In the genomic region with DNA sequence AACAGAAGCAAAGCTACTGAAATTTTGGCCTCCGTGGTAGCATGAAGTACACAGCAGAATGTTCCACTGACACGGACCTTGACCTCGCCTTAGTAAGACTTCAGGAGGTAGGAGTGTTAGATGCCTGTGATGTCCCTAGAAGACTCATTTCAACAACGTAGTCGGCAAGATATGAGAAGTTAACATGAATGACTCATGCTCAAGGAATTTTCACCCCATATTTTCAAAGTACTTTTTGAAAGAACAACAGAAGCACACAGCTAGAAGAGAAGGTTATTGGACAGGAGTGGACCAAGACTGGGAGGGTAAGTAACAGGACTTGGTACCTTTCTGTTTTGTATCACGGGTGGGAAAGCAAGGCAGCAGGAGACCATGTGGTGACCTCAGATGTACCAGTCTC, we compare ENCODE assay signal across 17 cellular contexts.
DNase-seq lines count a peak whose midpoint lies in the region; ATAC-seq, FAIRE-seq and TF ChIP-seq lines count a peak whose summit lies in the region.
"Had no signal": no experiment of that assay in that cellular context is flagged by ENCODE, and none has a peak within 500 bp of the region (broad histone marks: within the 10 kb centered on the region; RNA-seq: fewer than 3 reads in every experiment).

No MANE protein-coding gene starts in this region.

- intact Hi-C loops in K562 (cut with micrococcal nuclease) = no loop called here

- H3K9ac ChIP-seq in K562 (ENCODE audit: insufficient read depth in 1 of 2, low read depth in 2 of 2, low read length in 2 of 2) = no peak overlapping the region
- H3K9ac ChIP-seq: BLaER1 treated with 17β-estradiol and CSF1 and Interleukin-3, amounts not matched to agents 10 nM and 100 nM had no signal

- no peaks in the 10 kb centered on the region for H3K9me1 ChIP-seq in K562 (ENCODE audit: control insufficient read depth, insufficient read depth, low read length)

- in situ Hi-C loops in K562 (cut with MboI) = no loop called here

- H3K4me1 ChIP-seq in K562 (replicated peaks in 1 of 2; ENCODE audit: control insufficient read depth in 2 of 2, insufficient read depth in 2 of 2, low read length in 2 of 2) = no peaks in the 10 kb centered on the region
- H3K4me1 ChIP-seq: BLaER1 treated with 17β-estradiol and CSF1 and Interleukin-3, amounts not matched to agents 10 nM and 100 nM had no signal

- TF ChIP-seq EP300 in K562 (IDR thresholded peaks at IDR 0.05; ENCODE audit: low read length) = no peak

- peak; percentile 29 for DNase-seq in AG20443 (ENCODE audit: low spot score)
- peak; percentile 81 for DNase-seq in LHCN-M2 (ENCODE audit: low read depth)
- no peak for DNase-seq in K562 (ENCODE audit: extremely low read depth in 1 of 4, low spot score in 3 of 4)
- DNase-seq in kidney tubule cell (ENCODE audit: low spot score) = peak; percentile 67
- DNase-seq in activated T-cell treated with anti-CD3 and anti-CD28 coated beads, Interleukin-2, amount 50 U/mL, for 48 hours = no peak
- DNase-seq in NCI-H1930 (lab: John Stamatoyannopoulos, UW) = no peak
- DNase-seq in mesenteric fat pad (ENCODE audit: low spot score) = no peak
- DNase-seq in NCI-H1105 treated with DMSO at 0.1 percent for 48 hours (lab: John Stamatoyannopoulos, UW) = no peak
- DNase-seq: activated CD4-positive, alpha-beta memory T cell treated with anti-CD3 and anti-CD28 coated beads, Interleukin-2, amount 10 ng/mL, durations not matched to agents 7 days and 5 days; Karpas-422; NCI-H2171; PC-9; posterior cingulate gyrus; stimulated activated CD4-positive, alpha-beta T cell treated with anti-CD3 and anti-CD28 coated beads, Interleukin-2, amount 100 ng/mL, for 48 hours; T-helper 9 cell had no signal

- CTCF ChIA-PET in K562 (lab: Yijun Ruan, JAX; ENCODE audit: low intra/inter-chr PET ratio) = no interaction called here

- H3K27ac ChIP-seq in K562 (ENCODE audit: extremely low read depth, low read depth, low read length) = no peak overlapping the region
- H3K27ac ChIP-seq: BLaER1 treated with 17β-estradiol and CSF1 and Interleukin-3, amounts not matched to agents 10 nM and 100 nM; PC-9 had no signal

- no peak overlapping the region for H3K4me3 ChIP-seq in K562
- H3K4me3 ChIP-seq: BLaER1 treated with 17β-estradiol and CSF1 and Interleukin-3, amounts not matched to agents 10 nM and 100 nM; PC-9 had no signal

- no peak for TF ChIP-seq POLR2A in K562 (conservative IDR thresholded peaks at IDR 0.05)

- no peaks in the 10 kb centered on the region for H3K79me2 ChIP-seq in K562 (ENCODE audit: control insufficient read depth, insufficient read depth, low read length)

- no TSS peak for BruUV-seq in K562 (replicated peaks; lab: Mats Ljungman, UMichigan)

- FAIRE-seq in K562 (lab: Jason Lieb, UNC) = no peak

- H3K27me3 ChIP-seq in K562 (ENCODE audit: control insufficient read depth in 2 of 2, insufficient read depth in 2 of 2, low read length in 2 of 2) = peaks cover 15 to 23% of the 10 kb centered on the region in 2 experiments; a peak in 3 of 5 replicates
- H3K27me3 ChIP-seq: BLaER1 treated with 17β-estradiol and CSF1 and Interleukin-3, amounts not matched to agents 10 nM and 100 nM had no signal

- H3K36me3 ChIP-seq in K562 (ENCODE audit: control insufficient read depth, insufficient read depth, low read length) = no peaks in the 10 kb centered on the region

- H3K4me2 ChIP-seq in K562 (ENCODE audit: insufficient read depth, low read length) = no peak overlapping the region
- H3K4me2 ChIP-seq: BLaER1 treated with 17β-estradiol and CSF1 and Interleukin-3, amounts not matched to agents 10 nM and 100 nM; PC-9 had no signal

- no peak for TF ChIP-seq RAD21 in K562 (CRISPR knock-in tag; conservative IDR thresholded peaks at IDR 0.05 in 1 of 2, IDR thresholded peaks at IDR 0.05 in 1 of 2)

- H4K20me1 ChIP-seq in K562 (replicated peaks; ENCODE audit: control insufficient read depth, insufficient read depth, low read length) = no peaks in the 10 kb centered on the region
- H4K20me1 ChIP-seq: BLaER1 treated with 17β-estradiol and CSF1 and Interleukin-3, amounts not matched to agents 10 nM and 100 nM had no signal

- ATAC-seq in K562 = no peak
- ATAC-seq: stimulated activated memory B cell treated with anti-CD40 and anti-IgM and Interleukin-4, amounts not matched to agents 10 μg/mL and 1 μg/mL and 100 μg/mL, for 72 hours had no signal

- 3% methylated on average over 6 of the region's 6 CpGs for WGBS in K562 (ENCODE audit: insufficient coverage, low coverage, missing lambda C conversion rate)

- POLR2A ChIA-PET in K562 (lab: Yijun Ruan, JAX) = interaction anchor here (1.1 kb wide), 1 partner anchor 46 kb away, joined by 4 read pairs; no protein-coding TSS in a partner anchor

- H3K9me3 ChIP-seq in K562 (replicated peaks; ENCODE audit: control insufficient read depth, insufficient read depth, low read depth, low read length) = no peaks in the 10 kb centered on the region
- H3K9me3 ChIP-seq: BLaER1 treated with 17β-estradiol and CSF1 and Interleukin-3, amounts not matched to agents 10 nM and 100 nM had no signal

- no peak for TF ChIP-seq CTCF in K562 (IDR thresholded peaks at IDR 0.05 in 2 of 3, conservative IDR thresholded peaks at IDR 0.05 in 1 of 3; ENCODE audit: insufficient read depth in 2 of 3, low read depth in 1 of 3, low read length in 3 of 3)

- H2AFZ ChIP-seq in K562 (ENCODE audit: low read depth, low read length) = no peak overlapping the region
- H2AFZ ChIP-seq: PC-9 had no signal

TF ChIP-seq in K562, 482 proteins besides CTCF, POLR2A, EP300 and RAD21 (continues in another document):
- TF ChIP-seq HNRNPLL (IDR thresholded peaks at IDR 0.05; ENCODE audit: low read depth, low read length, poor library complexity, severe bottlenecking) (no peak), NFE2L1 (tag; IDR thresholded peaks at IDR 0.05; ENCODE audit: borderline replicate concordance, low read depth) (no peak), ARID2 (IDR thresholded peaks at IDR 0.05) (no peak), FUS (optimal IDR thresholded peaks at IDR 0.05; ENCODE audit: low read depth, low read length) (no peak), NFE2 (IDR thresholded peaks at IDR 0.05; ENCODE audit: low read depth) (no peak), KLF1 (tag; IDR thresholded peaks at IDR 0.05) (no peak), MAFG (tag; conservative IDR thresholded peaks at IDR 0.05) (no peak), GTF2E2 (tag; IDR thresholded peaks at IDR 0.05) (no peak), JUND (IDR thresholded peaks at IDR 0.05; ENCODE audit: borderline replicate concordance, low read depth, low read length) (0 out of 2 replicates have a peak, but pooled peaks have one; percentile 14), JUND (tag; IDR thresholded peaks at IDR 0.05; ENCODE audit: borderline replicate concordance, low read depth, low read length) (peak; percentile 18; the same call in 1 of the 3 replicates), PHB (CRISPR knock-in tag; IDR thresholded peaks at IDR 0.05) (no peak)
- TF ChIP-seq, protein P1, sequence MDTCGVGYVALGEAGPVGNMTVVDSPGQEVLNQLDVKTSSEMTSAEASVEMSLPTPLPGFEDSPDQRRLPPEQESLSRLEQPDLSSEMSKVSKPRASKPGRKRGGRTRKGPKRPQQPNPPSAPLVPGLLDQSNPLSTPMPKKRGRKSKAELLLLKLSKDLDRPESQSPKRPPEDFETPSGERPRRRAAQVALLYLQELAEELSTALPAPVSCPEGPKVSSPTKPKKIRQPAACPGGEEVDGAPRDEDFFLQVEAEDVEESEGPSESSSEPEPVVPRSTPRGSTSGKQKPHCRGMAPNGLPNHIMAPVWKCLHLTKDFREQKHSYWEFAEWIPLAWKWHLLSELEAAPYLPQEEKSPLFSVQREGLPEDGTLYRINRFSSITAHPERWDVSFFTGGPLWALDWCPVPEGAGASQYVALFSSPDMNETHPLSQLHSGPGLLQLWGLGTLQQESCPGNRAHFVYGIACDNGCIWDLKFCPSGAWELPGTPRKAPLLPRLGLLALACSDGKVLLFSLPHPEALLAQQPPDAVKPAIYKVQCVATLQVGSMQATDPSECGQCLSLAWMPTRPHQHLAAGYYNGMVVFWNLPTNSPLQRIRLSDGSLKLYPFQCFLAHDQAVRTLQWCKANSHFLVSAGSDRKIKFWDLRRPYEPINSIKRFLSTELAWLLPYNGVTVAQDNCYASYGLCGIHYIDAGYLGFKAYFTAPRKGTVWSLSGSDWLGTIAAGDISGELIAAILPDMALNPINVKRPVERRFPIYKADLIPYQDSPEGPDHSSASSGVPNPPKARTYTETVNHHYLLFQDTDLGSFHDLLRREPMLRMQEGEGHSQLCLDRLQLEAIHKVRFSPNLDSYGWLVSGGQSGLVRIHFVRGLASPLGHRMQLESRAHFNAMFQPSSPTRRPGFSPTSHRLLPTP (IDR thresholded peaks at IDR 0.05; ENCODE audit: borderline replicate concordance, extremely low read depth, insufficient read length) = no peak
- TF ChIP-seq, protein P2, sequence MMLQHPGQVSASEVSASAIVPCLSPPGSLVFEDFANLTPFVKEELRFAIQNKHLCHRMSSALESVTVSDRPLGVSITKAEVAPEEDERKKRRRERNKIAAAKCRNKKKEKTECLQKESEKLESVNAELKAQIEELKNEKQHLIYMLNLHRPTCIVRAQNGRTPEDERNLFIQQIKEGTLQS (IDR thresholded peaks at IDR 0.05) = peak; percentile 36
- TF ChIP-seq, protein P2 (CRISPR knock-in tag; conservative IDR thresholded peaks at IDR 0.05) = no peak
- TF ChIP-seq, protein P3, sequence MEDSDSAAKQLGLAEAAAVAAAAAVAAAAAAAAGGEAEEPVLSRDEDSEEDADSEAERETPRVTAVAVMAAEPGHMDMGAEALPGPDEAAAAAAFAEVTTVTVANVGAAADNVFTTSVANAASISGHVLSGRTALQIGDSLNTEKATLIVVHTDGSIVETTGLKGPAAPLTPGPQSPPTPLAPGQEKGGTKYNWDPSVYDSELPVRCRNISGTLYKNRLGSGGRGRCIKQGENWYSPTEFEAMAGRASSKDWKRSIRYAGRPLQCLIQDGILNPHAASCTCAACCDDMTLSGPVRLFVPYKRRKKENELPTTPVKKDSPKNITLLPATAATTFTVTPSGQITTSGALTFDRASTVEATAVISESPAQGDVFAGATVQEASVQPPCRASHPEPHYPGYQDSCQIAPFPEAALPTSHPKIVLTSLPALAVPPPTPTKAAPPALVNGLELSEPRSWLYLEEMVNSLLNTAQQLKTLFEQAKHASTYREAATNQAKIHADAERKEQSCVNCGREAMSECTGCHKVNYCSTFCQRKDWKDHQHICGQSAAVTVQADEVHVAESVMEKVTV (CRISPR knock-in tag; IDR thresholded peaks at IDR 0.05) = no peak

Comparison
In these comparisons a context has a peak if more than half of its experiments do, and no peak if none do; other contexts are left out.
1. DNase-seq: peak in AG20443 (single experiment), LHCN-M2 (single experiment) and kidney tubule cell (single experiment); none in K562 (0 of 4), activated T-cell treated with anti-CD3 and anti-CD28 coated beads, Interleukin-2, amount 50 U/mL, for 48 hours (0 of 2), NCI-H1930 (0 of 2), mesenteric fat pad (single experiment) and NCI-H1105 treated with DMSO at 0.1 percent for 48 hours (single experiment).